27 cellular contexts compared by ENCODE assay signal in the genomic region with DNA sequence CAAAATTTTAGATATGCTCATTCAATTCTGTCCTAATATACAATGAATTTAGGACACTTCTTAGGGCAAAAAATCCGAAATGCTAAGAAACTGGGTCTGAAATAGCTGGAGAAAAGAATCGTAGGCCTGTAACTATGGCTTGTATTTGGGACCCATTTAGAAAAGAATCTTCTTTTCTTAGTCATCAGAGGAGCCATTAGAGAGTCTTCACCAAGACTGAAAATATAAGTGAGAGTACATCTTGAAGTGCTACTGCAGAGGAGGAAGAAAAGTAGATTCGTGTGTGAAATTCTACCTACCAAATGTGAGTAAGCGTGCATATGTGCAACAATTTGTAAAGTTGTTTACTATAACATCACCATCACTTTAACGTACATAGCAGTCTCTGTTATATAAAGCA. TPM values are rescaled to one million over a fixed set of nuclear protein-coding genes. Genes with fewer than 3 reads are reported as not detected.
A peak's percentile ranks its signal among the peaks of the same experiment; 100 is the strongest.
DNase-seq lines count a peak whose midpoint lies in the region; ATAC-seq, FAIRE-seq and TF ChIP-seq lines count a peak whose summit lies in the region.
"Had no signal": no experiment of that assay in that cellular context is flagged by ENCODE, and none has a peak within 500 bp of the region (broad histone marks: within the 10 kb centered on the region; RNA-seq: fewer than 3 reads in every experiment).

No MANE protein-coding gene starts in this region.

- H3K27me3 ChIP-seq in GM12878 (replicated peaks in 1 of 2; ENCODE audit: control insufficient read depth in 2 of 2, insufficient read depth in 2 of 2, low read length in 1 of 2), result no peaks in the 10 kb centered on the region

- in situ Hi-C loops in GM12878 (cut with MboI), result loop anchor here (10.0 kb wide), 1 partner anchor 581 kb away; no protein-coding TSS in a partner anchor

- ATAC-seq in GM19455 (IDR thresholded peaks at IDR 0.05; ENCODE audit: unreplicated experiment) (peak; percentile 40), HG02852 (IDR thresholded peaks at IDR 0.05; ENCODE audit: unreplicated experiment) (peak; percentile 57), GM12878 (peak; percentile 64), left ventricle myocardium superior (no peak)
- ATAC-seq: Panc1, T-cell had no signal

- no peaks in the 10 kb centered on the region for H3K79me2 ChIP-seq in GM12878 (ENCODE audit: control insufficient read depth, insufficient read depth, low read length)

- H3K4me2 ChIP-seq in GM12878 (ENCODE audit: control insufficient read depth, insufficient read depth), result no peak overlapping the region

- peaks cover 7% of the 10 kb centered on the region; the same call in 1 of the 2 replicates for H3K4me1 ChIP-seq in GM12878 (ENCODE audit: control insufficient read depth, insufficient read depth, low read length)

- DNase-seq in GM12865 (ENCODE audit: low read depth) (peak; percentile 40), GM12878 (ENCODE audit: low read depth, low spot score) (no peak), left ventricle myocardium superior (no peak), NCI-H2081 treated with DMSO at 0.1 percent for 48 hours (lab: John Stamatoyannopoulos, UW) (no peak), middle frontal gyrus (ENCODE audit: extremely low spot score, low spot score) (no peak)
- DNase-seq: Calu3, DMS79 treated with DMSO at 0.1 percent for 48 hours, GF-D8, HCEC 1CT, KBM-7, MG63, NCI-H1048, NCI-H1694, NCI-H2029 treated with DMSO at 0.1 percent for 48 hours, NCI-H2227 treated with DMSO at 0.1 percent for 48 hours, NCI-H510A, SHP77, T-cell had no signal

- CTCF ChIA-PET in GM12878 (lab: Yijun Ruan, JAX), result interaction anchor here (1.2 kb wide), 1 partner anchor 122 kb away, joined by 3 read pairs; no protein-coding TSS in a partner anchor

- FAIRE-seq in GM12878 (lab: Jason Lieb, UNC), result peak; percentile 13
- FAIRE-seq: GM19239, H1 had no signal

- SMC1A ChIA-PET in GM12878 (lab: Charles Lee; ENCODE audit: uncharacterized antibody, unreplicated experiment), result no interaction called here

- no peaks in the 10 kb centered on the region for H4K20me1 ChIP-seq in GM12878 (ENCODE audit: control insufficient read depth, insufficient read depth)

- BruUV-seq in GM12878 (replicated peaks; lab: Mats Ljungman, UMichigan), result no TSS peak

- intact Hi-C loops in GM12878 (cut with micrococcal nuclease; ENCODE audit: unreplicated experiment), result loop anchor here (10.0 kb wide), 1 partner anchor 551 kb away; no protein-coding TSS in a partner anchor
- intact Hi-C loops in left ventricle myocardium superior (cut with micrococcal nuclease), result loop anchor here (10.0 kb wide), 1 partner anchor 631 kb away; no protein-coding TSS in a partner anchor

- TF ChIP-seq CTCF in GM12865 (IDR thresholded peaks at IDR 0.05; ENCODE audit: insufficient read depth, low read depth, low read length, missing control alignments), result no peak
- TF ChIP-seq CTCF in GM12878 (IDR thresholded peaks at IDR 0.05 in 2 of 3, conservative IDR thresholded peaks at IDR 0.05 in 1 of 3; ENCODE audit: control insufficient read depth in 2 of 3, extremely low read depth in 1 of 3, insufficient read depth in 1 of 3, low read depth in 3 of 3, low read length in 3 of 3), result no peak

- no peak overlapping the region for H3K9ac ChIP-seq in GM12878 (ENCODE audit: control insufficient read depth, insufficient read depth, low read length)

- RAD21 ChIA-PET in GM12878 (lab: Charles Lee; ENCODE audit: unreplicated experiment), result no interaction called here

- no peak overlapping the region for H3K4me3 ChIP-seq in GM12865 (ENCODE audit: low read depth, low read length)
- no peak overlapping the region for H3K4me3 ChIP-seq in GM12878
- H3K4me3 ChIP-seq: MG63 had no signal

- TF ChIP-seq RAD21 in GM12878 (IDR thresholded peaks at IDR 0.05; ENCODE audit: insufficient read depth, low read depth, low read length), result no peak

- WGBS in GM12878 (ENCODE audit: insufficient coverage, insufficient replicate concordance, low lambda C conversion rate, missing lambda C conversion rate), result 26% methylated on average over 5 of the region's 5 CpGs

- no peak for TF ChIP-seq EP300 in GM12878 (IDR thresholded peaks at IDR 0.05; ENCODE audit: borderline replicate concordance in 1 of 2, control insufficient read depth in 1 of 2, low read depth in 2 of 2, low read length in 2 of 2)

- TF ChIP-seq POLR2A in GM12878 (IDR thresholded peaks at IDR 0.05; ENCODE audit: low read depth, low read length), result no peak

- H3K36me3 ChIP-seq in GM12878 (ENCODE audit: control insufficient read depth in 2 of 2, insufficient read depth in 2 of 2, low read length in 1 of 2), result no peaks in the 10 kb centered on the region
- H3K36me3 ChIP-seq: MG63 had no signal

- H2AFZ ChIP-seq in GM12878 (ENCODE audit: control insufficient read depth, low read depth, low read length), result no peak overlapping the region

- no peak overlapping the region for H3K27ac ChIP-seq in GM12878 (ENCODE audit: control insufficient read depth, insufficient read depth)
- H3K27ac ChIP-seq: RWPE1 had no signal

- POLR2A ChIA-PET in GM12878 (lab: Charles Lee), result interaction anchor here (1.1 kb wide), 1 partner anchor 589 kb away, joined by 3 read pairs; no protein-coding TSS in a partner anchor

- no peaks in the 10 kb centered on the region for H3K9me3 ChIP-seq in GM12878 (replicated peaks; ENCODE audit: control insufficient read depth, insufficient read depth, low read length)
- H3K9me3 ChIP-seq: MG63 had no signal

TF ChIP-seq in GM12878, 131 proteins besides CTCF, POLR2A, EP300 and RAD21 (continues in another document):
- no peak for TF ChIP-seq ZNF24 (IDR thresholded peaks at IDR 0.05)
- TF ChIP-seq ZNF207 (IDR thresholded peaks at IDR 0.05; ENCODE audit: borderline replicate concordance), result no peak
- TF ChIP-seq ELK1 (IDR thresholded peaks at IDR 0.05; ENCODE audit: low read depth, low read length), result no peak
- no peak for TF ChIP-seq SMC3 (IDR thresholded peaks at IDR 0.05; ENCODE audit: borderline replicate concordance, low read length)
- TF ChIP-seq MEF2A (IDR thresholded peaks at IDR 0.05; ENCODE audit: insufficient read depth, low read depth, low read length), result no peak
- no peak for TF ChIP-seq RAD51 (IDR thresholded peaks at IDR 0.05)
- TF ChIP-seq CEBPB (IDR thresholded peaks at IDR 0.05; ENCODE audit: borderline replicate concordance in 1 of 2, low read depth in 2 of 2, low read length in 2 of 2), result no peak
- no peak for TF ChIP-seq BCLAF1 (IDR thresholded peaks at IDR 0.05)
- TF ChIP-seq BACH1 (IDR thresholded peaks at IDR 0.05; ENCODE audit: borderline replicate concordance), result no peak

RNA-seq across cellular contexts. Expression of gene DACH1, which starts 8.8 kb away (rescaled TPM):
- total RNA-seq in GM12878 (2013; cell fraction: nucleolus; rRNA removed), result not detected in 2 replicates
- total RNA-seq in GM12878 (2014; rRNA removed), result not detected in 2 replicates
- not detected in 2 replicates for total RNA-seq in GM12878 (2014; rRNA removed; fragmentation: Illumina TruSeq; extraction: Trizol)
- 0.05 TPM in 1 of 2 replicates, not detected in the other for total RNA-seq in GM12878 (2021)
- polyA plus RNA-seq in GM12878 (2011; ENCODE audit: low read depth), result not detected
- polyA plus RNA-seq in GM12878 (2011; rRNA removed), result not detected in 2 replicates
- polyA plus RNA-seq in GM12878 (2011; cell fraction: cytosol; rRNA removed), result not detected in 2 replicates
- not detected in 2 replicates for polyA plus RNA-seq in GM12878 (2011; cell fraction: nucleus; rRNA removed)
- not detected in 2 replicates for polyA plus RNA-seq in GM12878 (2012)
- polyA plus RNA-seq in GM12878 (2014; fragmentation: Illumina TruSeq; extraction: Trizol), result not detected in 2 replicates
- not detected for polyA plus RNA-seq in GM12878 (2014; fragmentation: Nextera tagmentation; extraction: Ambion mirVana)
- polyA plus RNA-seq in GM12878 (2014; rRNA removed), result not detected in 2 replicates
- not detected for polyA plus RNA-seq in GM12878 (2016; fragmentation: Nextera tagmentation; extraction: Ambion mirVana)
- not detected in 2 replicates for polyA minus RNA-seq in GM12878 (2011; rRNA and poly(A)+ RNA removed)
- not detected in 2 replicates for polyA minus RNA-seq in GM12878 (2011; cell fraction: cytosol; rRNA and poly(A)+ RNA removed)
- polyA minus RNA-seq in GM12878 (2011; cell fraction: nucleus; rRNA and poly(A)+ RNA removed), result not detected in 2 replicates
- 3.5 TPM for total RNA-seq in left ventricle myocardium superior
- total RNA-seq: A172, LHCN-M2, OCI-LY7 had no signal
